14 cellular contexts compared by ENCODE assay signal in the genomic region with DNA sequence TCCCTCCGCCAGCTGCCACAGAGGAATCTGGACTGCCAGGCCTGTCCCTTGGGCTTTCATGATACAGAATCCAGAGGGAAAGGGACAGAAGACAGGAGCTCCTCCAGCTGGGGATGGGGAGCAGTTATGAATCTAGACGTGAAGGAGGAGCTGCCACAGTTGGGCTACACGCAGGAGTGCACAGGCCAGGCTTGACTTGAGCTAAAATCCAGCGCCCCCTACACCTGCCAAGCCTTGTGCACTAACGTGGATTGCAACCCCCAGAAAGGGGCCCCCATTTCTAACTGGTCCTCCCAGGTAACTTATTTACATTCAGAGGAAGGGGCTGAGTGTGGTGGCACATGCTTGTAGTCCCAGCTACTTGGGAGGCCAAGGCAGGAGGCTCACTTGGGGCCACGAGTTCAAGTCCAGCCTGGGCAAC. TPM values are rescaled to one million over a fixed set of nuclear protein-coding genes. Genes with fewer than 3 reads are reported as not detected.
DNase-seq lines count a peak whose midpoint lies in the region; ATAC-seq and TF ChIP-seq lines count a peak whose summit lies in the region.
"Had no signal": no experiment of that assay in that cellular context is flagged by ENCODE, and none has a peak within 500 bp of the region (broad histone marks: within the 10 kb centered on the region; RNA-seq: fewer than 3 reads in every experiment).

No MANE protein-coding gene starts in this region.

- H4K20me1 ChIP-seq in SU-DHL-6 (ENCODE audit: low read depth, low read length), result no peaks in the 10 kb centered on the region

- peak overlapping the region; percentile 72 to 91 for H3K27ac Mint-ChIP-seq in natural killer cell

- intact Hi-C loops in natural killer cell (cut with micrococcal nuclease), result no loop called here

- DNase-seq in NCI-H2107 treated with DMSO at 0.1 percent for 48 hours (lab: John Stamatoyannopoulos, UW; ENCODE audit: unreplicated experiment) (peak; percentile 34), NCI-H2107 (lab: John Stamatoyannopoulos, UW) (no peak), GM13977 (ENCODE audit: low spot score) (no peak), natural killer cell (no peak), T1000 (lab: John Stamatoyannopoulos, UW) (no peak), NCI-H1436 (lab: John Stamatoyannopoulos, UW) (no peak)
- DNase-seq: DMS79 treated with DMSO at 0.1 percent for 48 hours, IMR-90, NCI-H1694 had no signal

- peak overlapping the region; percentile 84 for H3K27ac ChIP-seq in SU-DHL-6 (ENCODE audit: low read depth, low read length)
- H3K27ac ChIP-seq: 22Rv1, ascending aorta, suprapubic skin had no signal

- H3K4me3 Mint-ChIP-seq in natural killer cell, result peak overlapping the region; percentile 83

- peaks cover 98% of the 10 kb centered on the region for H3K79me2 ChIP-seq in SU-DHL-6 (ENCODE audit: insufficient read depth, low read length)

- H2AFZ ChIP-seq in SU-DHL-6 (ENCODE audit: low read depth, low read length, severe bottlenecking), result no peak overlapping the region

- no peaks in the 10 kb centered on the region for H3K36me3 ChIP-seq in SU-DHL-6 (ENCODE audit: low read length)
- H3K36me3 ChIP-seq: ascending aorta, suprapubic skin had no signal

- in situ Hi-C loops in GM13977 (cut with MboI; ENCODE audit: low pct_unique_long_range_greater_than_20kb, low sequenced_read_pairs, unreplicated experiment), result no loop called here

- peak overlapping the region; percentile 47 for H3K4me2 ChIP-seq in SU-DHL-6 (ENCODE audit: low read depth, low read length, poor library complexity, severe bottlenecking)

- peak overlapping the region; percentile 44 for H3K9ac ChIP-seq in SU-DHL-6 (ENCODE audit: low read length)

- H3K4me3 ChIP-seq in SU-DHL-6 (ENCODE audit: insufficient read depth, low read length, poor library complexity, severe bottlenecking), result no peak overlapping the region
- H3K4me3 ChIP-seq: ascending aorta, suprapubic skin had no signal

- H3K36me3 Mint-ChIP-seq in natural killer cell, result no peaks in the 10 kb centered on the region

- TF ChIP-seq CTCF in GM13977 (IDR thresholded peaks at IDR 0.05; ENCODE audit: extremely low read depth, insufficient read depth, missing control alignments) (peak; percentile 34), SU-DHL-6 (IDR thresholded peaks at IDR 0.05; ENCODE audit: insufficient read depth, low read length, poor library complexity, severe bottlenecking) (peak; percentile 46), natural killer cell (IDR thresholded peaks at IDR 0.05) (no peak)

- no peaks in the 10 kb centered on the region for H3K27me3 Mint-ChIP-seq in natural killer cell (ENCODE audit: low read depth in 2 of 2)

- no peaks in the 10 kb centered on the region for H3K9me3 Mint-ChIP-seq in natural killer cell

- no peaks in the 10 kb centered on the region for H3K27me3 ChIP-seq in SU-DHL-6 (ENCODE audit: low read length)
- H3K27me3 ChIP-seq: ascending aorta, suprapubic skin had no signal

- no peaks in the 10 kb centered on the region for H3K9me3 ChIP-seq in SU-DHL-6 (ENCODE audit: insufficient read depth, low read length)
- H3K9me3 ChIP-seq: ascending aorta, suprapubic skin had no signal

- H3K9me2 ChIP-seq in SU-DHL-6 (replicated peaks; ENCODE audit: insufficient read depth, low read length), result no peaks in the 10 kb centered on the region

- ATAC-seq in natural killer cell, result peak in 1 of 3 donors; percentile 13
- ATAC-seq in GM21381 (IDR thresholded peaks at IDR 0.05; ENCODE audit: unreplicated experiment), result no peak

- H3F3A ChIP-seq in SU-DHL-6 (ENCODE audit: insufficient read depth), result peaks cover 74% of the 10 kb centered on the region

- H3K4me1 Mint-ChIP-seq in natural killer cell, result peaks cover 34 to 59% of the 10 kb centered on the region in 2 donors

RNA-seq across cellular contexts. Expression of a gene that starts 14.3 kb away (rescaled TPM):
- total RNA-seq in natural killer cell, result 10 to 100 TPM; 10.9 to 17.3 (median 13.6) TPM
- total RNA-seq: IMR-90 had no signal
